Comparison of ENCODE assay signal across 1 cellular context in genomic region chr12:128644664-128645296, GRCh38.
TF ChIP-seq lines count a peak whose summit lies in the region.

No MANE protein-coding gene starts in this region.

TF ChIP-seq in HepG2, 621 proteins besides CTCF, POLR2A, EP300 and RAD21 (continued from another document):
- TF ChIP-seq ZBTB4 (CRISPR knock-in tag; IDR thresholded peaks at IDR 0.05; ENCODE audit: borderline replicate concordance): no peak
- TF ChIP-seq ISX (CRISPR knock-in tag; conservative IDR thresholded peaks at IDR 0.05): no peak
- TF ChIP-seq BRD4 (CRISPR knock-in tag; IDR thresholded peaks at IDR 0.05): no peak
- TF ChIP-seq ARID4A (CRISPR knock-in tag; IDR thresholded peaks at IDR 0.05; ENCODE audit: borderline replicate concordance): no peak
- TF ChIP-seq DMTF1 (CRISPR knock-in tag; IDR thresholded peaks at IDR 0.05): no peak
